Comparison of ENCODE assay signal across 17 cellular contexts in genomic region chr5:137891849-137892248, GRCh38. TPM values are rescaled to one million over a fixed set of nuclear protein-coding genes. Genes with fewer than 3 reads are reported as not detected.
A peak's percentile ranks its signal among the peaks of the same experiment; 100 is the strongest.
DNase-seq lines count a peak whose midpoint lies in the region; ATAC-seq and TF ChIP-seq lines count a peak whose summit lies in the region.
"Had no signal": no experiment of that assay in that cellular context is flagged by ENCODE, and none has a peak within 500 bp of the region (broad histone marks: within the 10 kb centered on the region; RNA-seq: fewer than 3 reads in every experiment).

No MANE protein-coding gene starts in this region.

- CTCF ChIA-PET in Calu3 (lab: Charles Lee) (no interaction called here), PC-9 (lab: Charles Lee) (interaction anchor here (0.6 kb wide), 1 partner anchor 98 kb away, joined by 3 read pairs; no protein-coding TSS in a partner anchor)

- no peaks in the 10 kb centered on the region; the same call in 1 of the 2 replicates for H3F3A ChIP-seq in PC-9 (ENCODE audit: insufficient read depth, low read depth)

- TF ChIP-seq CTCF in BE2C (IDR thresholded peaks at IDR 0.05; ENCODE audit: low read depth, low read length) = peak; percentile 22; the same call in 1 of the 2 replicates
- peak; percentile 32 for TF ChIP-seq CTCF in Calu3 (IDR thresholded peaks at IDR 0.05; ENCODE audit: unreplicated experiment)
- peak; percentile 43; the same call in 1 of the 2 replicates for TF ChIP-seq CTCF in PC-9 (conservative IDR thresholded peaks at IDR 0.05)
- peak; percentile 11 for TF ChIP-seq CTCF in fibroblast of the aortic adventitia (IDR thresholded peaks at IDR 0.05; ENCODE audit: insufficient read depth, low read length)

- H3K27me3 ChIP-seq in BE2C = no peaks in the 10 kb centered on the region
- H3K27me3 ChIP-seq in PC-9 (ENCODE audit: insufficient read depth, low read depth) = no peaks in the 10 kb centered on the region

- H3K9me3 ChIP-seq in BE2C (no peaks in the 10 kb centered on the region), PC-9 (ENCODE audit: insufficient read depth, low read depth) (no peaks in the 10 kb centered on the region)

- H3K36me3 ChIP-seq in BE2C (no peaks in the 10 kb centered on the region), PC-9 (ENCODE audit: low read depth) (no peaks in the 10 kb centered on the region)

- no peaks in the 10 kb centered on the region for H4K20me1 ChIP-seq in PC-9 (ENCODE audit: insufficient read depth)

- no peak for ATAC-seq in HG02798 (IDR thresholded peaks at IDR 0.05; ENCODE audit: poor library complexity, unreplicated experiment)
- ATAC-seq in stimulated activated naive B cell treated with anti-CD40 and anti-IgM and Interleukin-4, amounts not matched to agents 10 μg/mL and 1 μg/mL and 100 μg/mL, for 72 hours (replicated peaks) = no peak
- ATAC-seq: activated T-cell treated with anti-CD3 and anti-CD28 coated beads, Interleukin-2, amount 50 U/mL, for 4 hours had no signal

- no peaks in the 10 kb centered on the region for H3K36me3 Mint-ChIP-seq in Calu3 (ENCODE audit: insufficient read depth, unreplicated experiment)
- peaks cover 2 to 3% of the 10 kb centered on the region in 2 donors for H3K36me3 Mint-ChIP-seq in stimulated activated naive B cell treated with anti-CD40 and anti-IgM and Interleukin-4, amounts not matched to agents 10 μg/mL and 1 μg/mL and 100 μg/mL, for 72 hours

- intact Hi-C loops in Calu3 (cut with micrococcal nuclease; ENCODE audit: unreplicated experiment) (no loop called here), PC-9 (cut with micrococcal nuclease; ENCODE audit: unreplicated experiment) (no loop called here)

- peaks cover 28% of the 10 kb centered on the region for H3K4me1 Mint-ChIP-seq in Calu3 (ENCODE audit: low read depth, unreplicated experiment)
- H3K4me1 Mint-ChIP-seq in stimulated activated naive B cell treated with anti-CD40 and anti-IgM and Interleukin-4, amounts not matched to agents 10 μg/mL and 1 μg/mL and 100 μg/mL, for 72 hours = peaks cover 18 to 37% of the 10 kb centered on the region in 2 donors

- H2AFZ ChIP-seq in PC-9 = no peak overlapping the region

- H3K9me3 Mint-ChIP-seq in Calu3 (ENCODE audit: low read depth, unreplicated experiment) = no peaks in the 10 kb centered on the region
- H3K9me3 Mint-ChIP-seq in stimulated activated naive B cell treated with anti-CD40 and anti-IgM and Interleukin-4, amounts not matched to agents 10 μg/mL and 1 μg/mL and 100 μg/mL, for 72 hours = no peaks in the 10 kb centered on the region
- H3K9me3 Mint-ChIP-seq: CD4-positive, alpha-beta T cell had no signal

- H3K4me3 ChIP-seq in BE2C (ENCODE audit: low read depth, low read length) (no peak overlapping the region), PC-9 (no peak overlapping the region), fibroblast of the aortic adventitia (ENCODE audit: low read depth, low read length) (no peak overlapping the region)

- H3K9me2 ChIP-seq in PC-9 (ENCODE audit: insufficient read depth) = no peaks in the 10 kb centered on the region

- BruUV-seq in Calu3 (replicated peaks; lab: Mats Ljungman, UMichigan) = no TSS peak
- BruUV-seq in PC-9 (replicated peaks; lab: Mats Ljungman, UMichigan) = no TSS peak

- H3K27me3 Mint-ChIP-seq in Calu3 (ENCODE audit: unreplicated experiment) = no peaks in the 10 kb centered on the region
- H3K27me3 Mint-ChIP-seq in stimulated activated naive B cell treated with anti-CD40 and anti-IgM and Interleukin-4, amounts not matched to agents 10 μg/mL and 1 μg/mL and 100 μg/mL, for 72 hours = no peaks in the 10 kb centered on the region

- no peak overlapping the region for H3K4me3 Mint-ChIP-seq in Calu3 (ENCODE audit: low read depth, unreplicated experiment)
- no peak overlapping the region for H3K4me3 Mint-ChIP-seq in stimulated activated naive B cell treated with anti-CD40 and anti-IgM and Interleukin-4, amounts not matched to agents 10 μg/mL and 1 μg/mL and 100 μg/mL, for 72 hours
- H3K4me3 Mint-ChIP-seq: activated T-cell treated with anti-CD3 and anti-CD28 coated beads, Interleukin-2, amount 50 U/mL, for 4 hours; CD4-positive, alpha-beta T cell had no signal

- DNase-seq in BE2C = no peak
- DNase-seq in Calu3 = peak; percentile 13
- no peak for DNase-seq in PC-9
- DNase-seq in fibroblast of the aortic adventitia (ENCODE audit: low read depth) = no peak
- DNase-seq in stimulated activated naive B cell treated with anti-CD40 and anti-IgM and Interleukin-4, amounts not matched to agents 10 μg/mL and 1 μg/mL and 100 μg/mL, for 72 hours = no peak
- no peak for DNase-seq in UCSD-AML1 (lab: John Stamatoyannopoulos, UW; ENCODE audit: unreplicated experiment)
- no peak for DNase-seq in SHP77 treated with DMSO at 0.1 percent for 48 hours (lab: John Stamatoyannopoulos, UW)
- DNase-seq: activated T-cell treated with anti-CD3 and anti-CD28 coated beads, Interleukin-2, amount 50 U/mL, for 4 hours; CD4-positive, alpha-beta T cell; NCI-H2029; NCI-H526; posterior cingulate gyrus; T-helper 1 cell had no signal

- no peak overlapping the region for H3K4me2 ChIP-seq in PC-9

- no peak overlapping the region for H3K27ac Mint-ChIP-seq in Calu3 (ENCODE audit: unreplicated experiment)
- no peak overlapping the region for H3K27ac Mint-ChIP-seq in stimulated activated naive B cell treated with anti-CD40 and anti-IgM and Interleukin-4, amounts not matched to agents 10 μg/mL and 1 μg/mL and 100 μg/mL, for 72 hours
- H3K27ac Mint-ChIP-seq: CD4-positive, alpha-beta T cell had no signal

- no peak overlapping the region for H3K27ac ChIP-seq in PC-9
- H3K27ac ChIP-seq: epithelial cell of prostate had no signal

- H3K79me2 ChIP-seq in PC-9 (ENCODE audit: low read depth) = 0 out of 2 replicates have a peak, but pooled peaks cover 4% of the 10 kb centered on the region

- POLR2A ChIA-PET in PC-9 (lab: Charles Lee; ENCODE audit: unreplicated experiment) = no interaction called here

- no peaks in the 10 kb centered on the region for H3K4me1 ChIP-seq in BE2C
- H3K4me1 ChIP-seq in PC-9 (replicated peaks; ENCODE audit: insufficient read depth) = peaks cover 35% of the 10 kb centered on the region

RNA-seq across cellular contexts. Expression of gene PKD2L2, which starts 2.6 kb away (rescaled TPM):
- 0.74 TPM for polyA plus RNA-seq in BE2C (2012; ENCODE audit: insufficient read depth, insufficient read length, low read depth)
- total RNA-seq in Calu3 (2022) (not detected in 2 replicates), PC-9 (2021) (0.46 and 0.50 TPM in 2 replicates), fibroblast of the aortic adventitia (ENCODE audit: low replicate concordance) (not detected in 2 replicates)
- total RNA-seq: activated T-cell treated with anti-CD3 and anti-CD28 coated beads, Interleukin-2, amount 50 U/mL, for 4 hours; CD4-positive, alpha-beta T cell; RPMI7951; subcutaneous adipose tissue had no signal

RNA-seq across cellular contexts. Expression of gene MYOT, which starts 24.2 kb away (rescaled TPM):
- not detected for polyA plus RNA-seq in BE2C (2012; ENCODE audit: insufficient read depth, insufficient read length, low read depth)
- total RNA-seq in Calu3 (2022) (not detected in 2 replicates), PC-9 (2021) (not detected in 2 replicates), fibroblast of the aortic adventitia (ENCODE audit: low replicate concordance) (not detected in 2 replicates)
- total RNA-seq: activated T-cell treated with anti-CD3 and anti-CD28 coated beads, Interleukin-2, amount 50 U/mL, for 4 hours; CD4-positive, alpha-beta T cell; RPMI7951 had no signal
